12 cellular contexts compared by ENCODE assay signal in the genomic region with DNA sequence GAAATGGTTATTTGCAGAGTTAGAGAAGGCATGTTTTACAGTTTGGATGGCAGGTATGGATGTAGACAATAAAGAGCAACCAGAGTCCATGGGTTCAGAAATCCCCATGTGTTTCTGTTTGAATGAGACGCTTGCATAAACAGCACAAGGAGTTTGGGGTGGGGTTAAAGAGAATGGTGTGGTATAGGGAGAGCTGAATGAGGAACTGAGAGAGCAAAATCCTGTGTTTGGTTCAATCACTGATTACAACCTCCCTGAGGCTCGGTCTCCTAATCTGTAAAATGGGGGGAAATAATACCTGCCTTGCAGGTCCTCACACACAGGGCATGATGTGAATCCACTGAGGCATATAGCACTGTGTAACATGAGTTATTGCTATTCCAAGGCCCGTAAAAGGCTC. TPM values are rescaled to one million over a fixed set of nuclear protein-coding genes. Genes with fewer than 3 reads are reported as not detected.
DNase-seq lines count a peak whose midpoint lies in the region; ATAC-seq and TF ChIP-seq lines count a peak whose summit lies in the region.
"Had no signal": no experiment of that assay in that cellular context is flagged by ENCODE, and none has a peak within 500 bp of the region (broad histone marks: within the 10 kb centered on the region; RNA-seq: fewer than 3 reads in every experiment).

No MANE protein-coding gene starts in this region.

- 56 to 64% methylated on average over 3 of the region's 3 CpGs for WGBS in heart right ventricle, 2 donors
- WGBS in suprapubic skin = 75% methylated on average over 3 of the region's 3 CpGs

- H3K9me3 ChIP-seq in heart right ventricle = no peaks in the 10 kb centered on the region
- H3K9me3 ChIP-seq in suprapubic skin = no peaks in the 10 kb centered on the region
- H3K9me3 ChIP-seq: A549 had no signal

- TF ChIP-seq EP300 in suprapubic skin (IDR thresholded peaks at IDR 0.05) = no peak

- H3K27ac ChIP-seq in heart right ventricle (peak overlapping the region in 6 of 10 donors; percentile 13 to 81 (median 34)), suprapubic skin (peak overlapping the region; percentile 11)
- H3K27ac ChIP-seq: A549 had no signal

- TF ChIP-seq CTCF in heart right ventricle (IDR thresholded peaks at IDR 0.05) (no peak), suprapubic skin (IDR thresholded peaks at IDR 0.05) (no peak)

- peaks cover 6 to 100% (median 83%) of the 10 kb centered on the region in 9 donors for H3K4me1 ChIP-seq in heart right ventricle
- peaks cover 18% of the 10 kb centered on the region for H3K4me1 ChIP-seq in suprapubic skin

- H3K36me3 ChIP-seq in heart right ventricle (peaks cover 0 to 98% (median 6%) of the 10 kb centered on the region in 9 donors), suprapubic skin (peaks cover 6% of the 10 kb centered on the region)

- in situ Hi-C loops in KBM-7 (cut with MboI; ENCODE audit: low pct_unique_long_range_greater_than_20kb, low sequenced_read_pairs) = no loop called here

- H3K27me3 ChIP-seq in heart right ventricle = no peaks in the 10 kb centered on the region
- no peaks in the 10 kb centered on the region for H3K27me3 ChIP-seq in suprapubic skin

- intact Hi-C loops in heart right ventricle (cut with DNase I) = no loop called here
- intact Hi-C loops in cardiac septum (cut with DNase I) = no loop called here

- DNase-seq in heart right ventricle (no peak), cardiac septum (ENCODE audit: low spot score) (no peak), suprapubic skin (ENCODE audit: low spot score in 2 of 2) (no peak), HUDEP-2 (lab: John Stamatoyannopoulos, UW; ENCODE audit: unreplicated experiment in 76 of 76) (no peak), KBM-7 (no peak), AML-193 (lab: John Stamatoyannopoulos, UW) (no peak)
- DNase-seq: activated naive CD4-positive, alpha-beta T cell treated with anti-CD3 and anti-CD28 coated beads for 36 hours; effector memory CD8-positive, alpha-beta T cell; NCI-H526 treated with DMSO at 0.1 percent for 48 hours had no signal

- H3K4me3 ChIP-seq in heart right ventricle = no peak overlapping the region
- no peak overlapping the region for H3K4me3 ChIP-seq in suprapubic skin
- H3K4me3 ChIP-seq: A549 had no signal

- ATAC-seq in heart right ventricle (no peak), HG02678 (IDR thresholded peaks at IDR 0.05; ENCODE audit: unreplicated experiment) (peak; percentile 86), HG03571 (IDR thresholded peaks at IDR 0.05; ENCODE audit: unreplicated experiment) (peak; percentile 81)
- ATAC-seq: effector memory CD8-positive, alpha-beta T cell had no signal

- no peak for TF ChIP-seq POLR2A in suprapubic skin (IDR thresholded peaks at IDR 0.05)

RNA-seq across cellular contexts. Expression of gene CAV1, which starts 23.7 kb away (rescaled TPM):
- total RNA-seq in heart right ventricle (100 to 1,000 TPM; 195 to 364 (median 287) TPM), cardiac septum (311 TPM), suprapubic skin (100 to 1,000 TPM; 123 to 215 (median 187) TPM)
- polyA plus RNA-seq in heart right ventricle = 100 to 1,000 TPM in 1 of 2 donors, 10 to 100 TPM in 1; 93.0 to 198 TPM

RNA-seq across cellular contexts. Expression of gene CAV2, which starts 49.0 kb away (rescaled TPM):
- total RNA-seq in heart right ventricle (100 to 1,000 TPM; 196 to 277 (median 244) TPM), cardiac septum (311 TPM), suprapubic skin (100 to 1,000 TPM in 1 of 4 donors, 10 to 100 TPM in 3; 73.8 to 108 (median 98.7) TPM)
- 100 to 1,000 TPM in 1 of 2 donors, 10 to 100 TPM in 1; 56.3 to 136 TPM for polyA plus RNA-seq in heart right ventricle
- total RNA-seq: activated naive CD4-positive, alpha-beta T cell treated with anti-CD3 and anti-CD28 coated beads for 36 hours had no signal

Comparison
In these comparisons a context has a peak if more than half of its experiments do, and no peak if none do; other contexts are left out.
1. ATAC-seq: peak in HG02678 (single experiment) and HG03571 (single experiment); none in heart right ventricle (0 of 8).